18 cellular contexts compared by ENCODE assay signal in the genomic region with DNA sequence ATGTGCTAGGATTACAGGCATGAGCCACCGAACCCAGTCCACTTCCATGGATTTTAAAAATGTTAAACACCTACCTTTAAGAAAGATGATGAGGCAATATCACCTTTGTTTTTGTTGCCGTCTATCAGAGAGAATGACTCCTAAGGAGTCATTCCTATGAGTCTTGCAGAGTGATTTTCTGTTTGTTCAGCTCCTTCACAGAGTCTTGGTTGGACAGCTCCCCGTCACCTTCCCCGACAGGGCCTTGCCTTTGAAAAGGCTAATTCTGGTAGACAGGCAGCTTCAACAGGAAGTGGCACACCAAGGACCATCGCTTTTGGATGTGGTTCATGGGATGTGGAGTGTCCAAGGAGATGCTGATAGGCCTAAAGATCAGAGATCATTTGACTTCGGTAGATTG. TPM values are rescaled to one million over a fixed set of nuclear protein-coding genes. Genes with fewer than 3 reads are reported as not detected.
DNase-seq lines count a peak whose midpoint lies in the region; ATAC-seq and TF ChIP-seq lines count a peak whose summit lies in the region.
"Had no signal": no experiment of that assay in that cellular context is flagged by ENCODE, and none has a peak within 500 bp of the region (broad histone marks: within the 10 kb centered on the region; RNA-seq: fewer than 3 reads in every experiment).

No MANE protein-coding gene starts in this region.

- no peaks in the 10 kb centered on the region for H3K27me3 ChIP-seq in Caco-2 (replicated peaks; ENCODE audit: control insufficient read depth, insufficient read depth, low read length)

- no peak overlapping the region for H3K27ac Mint-ChIP-seq in activated CD8-positive, alpha-beta T cell treated with anti-CD3 and anti-CD28 coated beads for 36 hours
- no peak overlapping the region for H3K27ac Mint-ChIP-seq in activated CD8-positive, alpha-beta T cell treated with anti-CD3 and anti-CD28 coated beads, Interleukin-2, amount 10 ng/mL, durations not matched to agents 7 days and 5 days
- H3K27ac Mint-ChIP-seq in activated naive CD4-positive, alpha-beta T cell treated with anti-CD3 and anti-CD28 coated beads, Interleukin-2, amount 10 ng/mL, durations not matched to agents 7 days and 5 days, result no peak overlapping the region
- H3K27ac Mint-ChIP-seq in Caco-2 (ENCODE audit: unreplicated experiment), result no peak overlapping the region

- no peaks in the 10 kb centered on the region for H3K36me3 Mint-ChIP-seq in activated CD8-positive, alpha-beta T cell treated with anti-CD3 and anti-CD28 coated beads for 36 hours (ENCODE audit: low read depth)
- no peaks in the 10 kb centered on the region for H3K36me3 Mint-ChIP-seq in activated CD8-positive, alpha-beta T cell treated with anti-CD3 and anti-CD28 coated beads, Interleukin-2, amount 10 ng/mL, durations not matched to agents 7 days and 5 days (ENCODE audit: low read depth)
- no peaks in the 10 kb centered on the region for H3K36me3 Mint-ChIP-seq in activated naive CD4-positive, alpha-beta T cell treated with anti-CD3 and anti-CD28 coated beads, Interleukin-2, amount 10 ng/mL, durations not matched to agents 7 days and 5 days
- no peaks in the 10 kb centered on the region for H3K36me3 Mint-ChIP-seq in Caco-2 (ENCODE audit: insufficient read depth, unreplicated experiment)

- no peaks in the 10 kb centered on the region for H3K9me3 Mint-ChIP-seq in activated CD8-positive, alpha-beta T cell treated with anti-CD3 and anti-CD28 coated beads for 36 hours
- H3K9me3 Mint-ChIP-seq in activated CD8-positive, alpha-beta T cell treated with anti-CD3 and anti-CD28 coated beads, Interleukin-2, amount 10 ng/mL, durations not matched to agents 7 days and 5 days (ENCODE audit: insufficient read depth), result no peaks in the 10 kb centered on the region
- H3K9me3 Mint-ChIP-seq in activated naive CD4-positive, alpha-beta T cell treated with anti-CD3 and anti-CD28 coated beads, Interleukin-2, amount 10 ng/mL, durations not matched to agents 7 days and 5 days, result no peaks in the 10 kb centered on the region
- no peaks in the 10 kb centered on the region for H3K9me3 Mint-ChIP-seq in Caco-2 (ENCODE audit: unreplicated experiment)

- no peaks in the 10 kb centered on the region for H3K9me3 ChIP-seq in Caco-2

- H3K4me1 ChIP-seq in Caco-2, result 0 out of 2 replicates have a peak, but pooled peaks cover 3% of the 10 kb centered on the region

- no peak for TF ChIP-seq EP300 in Ishikawa (IDR thresholded peaks at IDR 0.05; ENCODE audit: borderline replicate concordance)

- no TSS peak for BruUV-seq in Caco-2 (replicated peaks; lab: Mats Ljungman, UMichigan)

- CTCF ChIA-PET in activated CD8-positive, alpha-beta T cell treated with anti-CD3 and anti-CD28 coated beads for 36 hours (lab: Charles Lee), result no interaction called here
- CTCF ChIA-PET in activated CD8-positive, alpha-beta T cell treated with anti-CD3 and anti-CD28 coated beads, Interleukin-2, amount 10 ng/mL, durations not matched to agents 7 days and 5 days (lab: Charles Lee), result no interaction called here
- CTCF ChIA-PET in activated naive CD4-positive, alpha-beta T cell treated with anti-CD3 and anti-CD28 coated beads, Interleukin-2, amount 10 ng/mL, durations not matched to agents 7 days and 5 days (lab: Charles Lee), result interaction anchor here (1.0 to 1.1 kb wide), 2 partner anchors 11 to 31 kb away, joined by 3 read pairs; no protein-coding TSS in a partner anchor
- CTCF ChIA-PET in Caco-2 (lab: Charles Lee), result no interaction called here

- no peak overlapping the region for H3K4me3 Mint-ChIP-seq in activated CD8-positive, alpha-beta T cell treated with anti-CD3 and anti-CD28 coated beads for 36 hours
- H3K4me3 Mint-ChIP-seq in activated CD8-positive, alpha-beta T cell treated with anti-CD3 and anti-CD28 coated beads, Interleukin-2, amount 10 ng/mL, durations not matched to agents 7 days and 5 days, result no peak overlapping the region
- H3K4me3 Mint-ChIP-seq in activated naive CD4-positive, alpha-beta T cell treated with anti-CD3 and anti-CD28 coated beads, Interleukin-2, amount 10 ng/mL, durations not matched to agents 7 days and 5 days, result no peak overlapping the region
- no peak overlapping the region for H3K4me3 Mint-ChIP-seq in Caco-2 (ENCODE audit: unreplicated experiment)

- POLR2A ChIA-PET in activated CD8-positive, alpha-beta T cell treated with anti-CD3 and anti-CD28 coated beads for 36 hours (lab: Charles Lee), result interaction anchor here (0.6 to 1.3 kb wide), 2 partner anchors 12 to 14 kb away, joined by 3 to 5 read pairs; no protein-coding TSS in a partner anchor
- POLR2A ChIA-PET in activated CD8-positive, alpha-beta T cell treated with anti-CD3 and anti-CD28 coated beads, Interleukin-2, amount 10 ng/mL, durations not matched to agents 7 days and 5 days (lab: Charles Lee), result interaction anchor here (1.3 kb wide), 1 partner anchor 16 kb away, joined by 4 read pairs; no protein-coding TSS in a partner anchor
- POLR2A ChIA-PET in Caco-2 (lab: Charles Lee), result no interaction called here

- no peak for TF ChIP-seq CTCF in activated CD8-positive, alpha-beta T cell treated with anti-CD3 and anti-CD28 coated beads for 36 hours (IDR thresholded peaks at IDR 0.05)
- TF ChIP-seq CTCF in Caco-2 (IDR thresholded peaks at IDR 0.05; ENCODE audit: insufficient read depth in 1 of 2, low read depth in 1 of 2, low read length in 1 of 2, severe bottlenecking in 1 of 2, unreplicated experiment in 1 of 2), result no peak

- no peak overlapping the region for H3K4me3 ChIP-seq in Caco-2 (ENCODE audit: low read depth, low read length)

- intact Hi-C loops in activated CD8-positive, alpha-beta T cell treated with anti-CD3 and anti-CD28 coated beads for 36 hours (cut with micrococcal nuclease), result no loop called here
- intact Hi-C loops in Caco-2 (cut with micrococcal nuclease; ENCODE audit: unreplicated experiment), result no loop called here

- peak; percentile 27 for ATAC-seq in activated CD8-positive, alpha-beta T cell treated with anti-CD3 and anti-CD28 coated beads for 36 hours
- no peak for ATAC-seq in activated CD8-positive, alpha-beta T cell treated with anti-CD3 and anti-CD28 coated beads, Interleukin-2, amount 10 ng/mL, durations not matched to agents 7 days and 5 days
- no peak for ATAC-seq in HG02588 (IDR thresholded peaks at IDR 0.05; ENCODE audit: unreplicated experiment)
- ATAC-seq: HCT116 had no signal

- peaks cover 17% of the 10 kb centered on the region for H3K4me1 Mint-ChIP-seq in activated CD8-positive, alpha-beta T cell treated with anti-CD3 and anti-CD28 coated beads for 36 hours (ENCODE audit: low read depth)
- H3K4me1 Mint-ChIP-seq in activated CD8-positive, alpha-beta T cell treated with anti-CD3 and anti-CD28 coated beads, Interleukin-2, amount 10 ng/mL, durations not matched to agents 7 days and 5 days (ENCODE audit: low read depth), result peaks cover 5% of the 10 kb centered on the region
- no peaks in the 10 kb centered on the region for H3K4me1 Mint-ChIP-seq in activated naive CD4-positive, alpha-beta T cell treated with anti-CD3 and anti-CD28 coated beads, Interleukin-2, amount 10 ng/mL, durations not matched to agents 7 days and 5 days
- H3K4me1 Mint-ChIP-seq in Caco-2 (ENCODE audit: low read depth, unreplicated experiment), result no peaks in the 10 kb centered on the region

- no peaks in the 10 kb centered on the region for H3K36me3 ChIP-seq in Caco-2 (ENCODE audit: control insufficient read depth, insufficient read depth, low read length)

- H3K27me3 Mint-ChIP-seq in activated CD8-positive, alpha-beta T cell treated with anti-CD3 and anti-CD28 coated beads for 36 hours, result no peaks in the 10 kb centered on the region
- H3K27me3 Mint-ChIP-seq in activated CD8-positive, alpha-beta T cell treated with anti-CD3 and anti-CD28 coated beads, Interleukin-2, amount 10 ng/mL, durations not matched to agents 7 days and 5 days (ENCODE audit: low read depth), result peaks cover 2% of the 10 kb centered on the region
- H3K27me3 Mint-ChIP-seq in activated naive CD4-positive, alpha-beta T cell treated with anti-CD3 and anti-CD28 coated beads, Interleukin-2, amount 10 ng/mL, durations not matched to agents 7 days and 5 days, result peaks cover 21% of the 10 kb centered on the region
- no peaks in the 10 kb centered on the region for H3K27me3 Mint-ChIP-seq in Caco-2 (ENCODE audit: insufficient read depth, unreplicated experiment)

- no peak for DNase-seq in activated CD8-positive, alpha-beta T cell treated with anti-CD3 and anti-CD28 coated beads for 36 hours
- DNase-seq in activated CD8-positive, alpha-beta T cell treated with anti-CD3 and anti-CD28 coated beads, Interleukin-2, amount 10 ng/mL, durations not matched to agents 7 days and 5 days, result no peak
- peak; percentile 66 for DNase-seq in kidney tubule cell (ENCODE audit: low spot score)
- no peak for DNase-seq in activated naive CD4-positive, alpha-beta T cell treated with anti-CD3 and anti-CD28 coated beads, Interleukin-2, amount 10 ng/mL, durations not matched to agents 7 days and 5 days
- DNase-seq in 8988T, result no peak
- DNase-seq in Caco-2, result no peak
- DNase-seq: DMS 273 treated with DMSO at 0.1 percent for 48 hours, GF-D8, GOT3, KG1, NCI-H1048, NCI-H1436, NCI-H1930, NCI-H524 treated with DMSO at 0.1 percent for 48 hours, SIG-M5 had no signal

- no peak for TF ChIP-seq RAD21 in Ishikawa (IDR thresholded peaks at IDR 0.05; ENCODE audit: low read depth)

TF ChIP-seq in Ishikawa, 13 proteins besides CTCF, POLR2A, EP300 and RAD21 (continues in another document):
- no peak for TF ChIP-seq CEBPB (IDR thresholded peaks at IDR 0.05)
- TF ChIP-seq, protein P1, sequence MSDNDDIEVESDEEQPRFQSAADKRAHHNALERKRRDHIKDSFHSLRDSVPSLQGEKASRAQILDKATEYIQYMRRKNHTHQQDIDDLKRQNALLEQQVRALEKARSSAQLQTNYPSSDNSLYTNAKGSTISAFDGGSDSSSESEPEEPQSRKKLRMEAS (IDR thresholded peaks at IDR 0.05), result no peak

RNA-seq across cellular contexts. Expression of a gene that starts 17.5 kb away (rescaled TPM):
- 1 to 10 TPM; 8.2 TPM for total RNA-seq in activated CD8-positive, alpha-beta T cell treated with anti-CD3 and anti-CD28 coated beads for 36 hours
- total RNA-seq in activated CD8-positive, alpha-beta T cell treated with anti-CD3 and anti-CD28 coated beads, Interleukin-2, amount 10 ng/mL, durations not matched to agents 7 days and 5 days, result 10 to 100 TPM; 11.0 to 11.7 TPM
- 8.8 and 8.9 TPM in 2 replicates for total RNA-seq in Caco-2 (2022)
